In genomic region chr10:117716896-117717295, GRCh38 we compare ENCODE assay signal across 29 cellular contexts.
"Had no signal": no experiment of that assay in that cellular context is flagged by ENCODE, and none has a peak within 500 bp of the region (broad histone marks: within the 10 kb centered on the region; RNA-seq: fewer than 3 reads in every experiment).

No MANE protein-coding gene starts in this region.

- ATAC-seq: activated naive CD4-positive, alpha-beta T cell treated with anti-CD3 and anti-CD28 coated beads, Interleukin-2, amount 50 U/mL, for 72 hours; activated T-cell treated with anti-CD3 and anti-CD28 coated beads, Interleukin-2, amount 50 U/mL, for 4 hours; body of pancreas; K562; Panc1 had no signal

- H3K27ac ChIP-seq: adrenal gland, body of pancreas, SJCRH30, SK-N-MC had no signal

- H3K4me3 ChIP-seq: adrenal gland, body of pancreas, K562, SJCRH30, SK-N-MC had no signal

- H3K36me3 ChIP-seq: adrenal gland, SJCRH30 had no signal

- H3K36me3 Mint-ChIP-seq: activated CD4-positive, alpha-beta memory T cell treated with anti-CD3 and anti-CD28 coated beads for 36 hours had no signal

- H3K27ac Mint-ChIP-seq: activated CD4-positive, alpha-beta memory T cell treated with anti-CD3 and anti-CD28 coated beads for 36 hours; activated naive CD4-positive, alpha-beta T cell treated with anti-CD3 and anti-CD28 coated beads for 36 hours; activated naive CD4-positive, alpha-beta T cell treated with anti-CD3 and anti-CD28 coated beads, Interleukin-2, amount 50 U/mL, for 72 hours; activated T-helper 1 cell treated with anti-CD3 and anti-CD28 coated beads, Interleukin-12 subunit alpha, Interleukin-12 subunit beta, Interleukin-2, Interleukin-4 antibody, amounts not matched to agents 30 ng/mL and 10 ng/mL and 1 ng/mL, durations not matched to agents 14 hours and 24 hours and 36 hours; T-helper 1 cell treated with Interleukin-12 subunit alpha and Interleukin-12 subunit beta and Interleukin-4 antibody, amounts not matched to agents 30 μg/mL and 1 μg/mL, for 36 hours; T-helper 2 cell treated with Interferon-gamma antibody and Interleukin-4, amounts not matched to agents 5 μg/mL and 100 μg/mL, for 36 hours had no signal

- DNase-seq: activated CD4-positive, alpha-beta memory T cell treated with anti-CD3 and anti-CD28 coated beads for 36 hours; activated CD4-positive, alpha-beta T cell treated with anti-CD3 and anti-CD28 coated beads, Interleukin-2, amount 50 U/mL, for 1 hour; activated CD8-positive, alpha-beta memory T cell treated with anti-CD3 and anti-CD28 coated beads, Interleukin-2, amount 50 U/mL, for 4 hours; activated gamma-delta T cell treated with Interleukin-2 at 50 U/mL for 16 hours; activated naive CD4-positive, alpha-beta T cell treated with anti-CD3 and anti-CD28 coated beads for 36 hours; activated T-cell treated with anti-CD3 and anti-CD28 coated beads for 4 hours; activated T-cell treated with anti-CD3 and anti-CD28 coated beads, Interleukin-2, amount 50 U/mL, for 4 hours; adrenal gland; body of pancreas; caudate nucleus; cerebellar nuclear complex; NCI-H1105 treated with DMSO at 0.1 percent for 48 hours; NCI-H1436; NCI-H1694; NCI-H1930; NCI-H2081 treated with DMSO at 0.1 percent for 48 hours; NCI-H2227 treated with DMSO at 0.1 percent for 48 hours; NCI-H446; NCI-H524; Right ventricle myocardium superior; RPMI8226; SJCRH30 had no signal

- H3K27me3 ChIP-seq: SJCRH30 had no signal

- H3K9me3 ChIP-seq: adrenal gland, body of pancreas, SJCRH30 had no signal

- H3K9me3 Mint-ChIP-seq: activated CD4-positive, alpha-beta memory T cell treated with anti-CD3 and anti-CD28 coated beads for 36 hours; activated T-helper 1 cell treated with anti-CD3 and anti-CD28 coated beads, Interleukin-12 subunit alpha, Interleukin-12 subunit beta, Interleukin-2, Interleukin-4 antibody, amounts not matched to agents 30 ng/mL and 10 ng/mL and 1 ng/mL, durations not matched to agents 14 hours and 24 hours and 36 hours; T-helper 1 cell treated with Interleukin-12 subunit alpha and Interleukin-12 subunit beta and Interleukin-4 antibody, amounts not matched to agents 30 μg/mL and 1 μg/mL, for 36 hours; T-helper 2 cell treated with Interferon-gamma antibody and Interleukin-4, amounts not matched to agents 5 μg/mL and 100 μg/mL, for 36 hours had no signal

- H3K4me1 ChIP-seq: adrenal gland, body of pancreas, SJCRH30 had no signal

- H3K4me3 Mint-ChIP-seq: activated CD4-positive, alpha-beta memory T cell treated with anti-CD3 and anti-CD28 coated beads for 36 hours; activated naive CD4-positive, alpha-beta T cell treated with anti-CD3 and anti-CD28 coated beads for 36 hours; activated T-cell treated with anti-CD3 and anti-CD28 coated beads, Interleukin-2, amount 50 U/mL, for 4 hours; activated T-helper 1 cell treated with anti-CD3 and anti-CD28 coated beads, Interleukin-12 subunit alpha, Interleukin-12 subunit beta, Interleukin-2, Interleukin-4 antibody, amounts not matched to agents 30 ng/mL and 10 ng/mL and 1 ng/mL, durations not matched to agents 14 hours and 24 hours and 36 hours; T-helper 1 cell treated with Interleukin-12 subunit alpha and Interleukin-12 subunit beta and Interleukin-4 antibody, amounts not matched to agents 30 μg/mL and 1 μg/mL, for 36 hours; T-helper 2 cell treated with Interferon-gamma antibody and Interleukin-4, amounts not matched to agents 5 μg/mL and 100 μg/mL, for 36 hours had no signal
